Comparison of ENCODE assay signal across 24 cellular contexts in genomic region chrX:71191253-71191652, GRCh38. TPM values are rescaled to one million over a fixed set of nuclear protein-coding genes. Genes with fewer than 3 reads are reported as not detected.
DNase-seq lines count a peak whose midpoint lies in the region; ATAC-seq and TF ChIP-seq lines count a peak whose summit lies in the region.
"Had no signal": no experiment of that assay in that cellular context is flagged by ENCODE, and none has a peak within 500 bp of the region (broad histone marks: within the 10 kb centered on the region; RNA-seq: fewer than 3 reads in every experiment).

No MANE protein-coding gene starts in this region.

- H3K4me2 ChIP-seq in Loucy (ENCODE audit: low read depth, low read length, poor library complexity, severe bottlenecking) = no peak overlapping the region
- H3K4me2 ChIP-seq: A549, smooth muscle cell had no signal

- no peak overlapping the region for H3K9ac ChIP-seq in Loucy (ENCODE audit: low read depth, low read length, poor library complexity, severe bottlenecking)

- H3K4me1 Mint-ChIP-seq in activated T-cell treated with anti-CD3 and anti-CD28 coated beads, Interleukin-2, amount 50 U/mL, for 24 hours (ENCODE audit: low read depth) = peaks cover 24% of the 10 kb centered on the region
- peaks cover 9% of the 10 kb centered on the region for H3K4me1 Mint-ChIP-seq in activated naive CD8-positive, alpha-beta T cell treated with anti-CD3 and anti-CD28 coated beads, Interleukin-2, amount 10 ng/mL, durations not matched to agents 7 days and 5 days
- peaks cover 19% of the 10 kb centered on the region for H3K4me1 Mint-ChIP-seq in neural crest cell

- peaks cover 3% of the 10 kb centered on the region for H3K27me3 Mint-ChIP-seq in activated T-cell treated with anti-CD3 and anti-CD28 coated beads, Interleukin-2, amount 50 U/mL, for 24 hours
- no peaks in the 10 kb centered on the region for H3K27me3 Mint-ChIP-seq in activated naive CD8-positive, alpha-beta T cell treated with anti-CD3 and anti-CD28 coated beads, Interleukin-2, amount 10 ng/mL, durations not matched to agents 7 days and 5 days
- no peaks in the 10 kb centered on the region for H3K27me3 Mint-ChIP-seq in neural crest cell (ENCODE audit: low read depth)

- no peaks in the 10 kb centered on the region for H3K9me3 ChIP-seq in Loucy (ENCODE audit: insufficient read depth, low read depth, low read length)
- H3K9me3 ChIP-seq: A549, HAP-1 had no signal

- H3K4me3 Mint-ChIP-seq in activated T-cell treated with anti-CD3 and anti-CD28 coated beads, Interleukin-2, amount 50 U/mL, for 24 hours = no peak overlapping the region
- H3K4me3 Mint-ChIP-seq in activated naive CD8-positive, alpha-beta T cell treated with anti-CD3 and anti-CD28 coated beads, Interleukin-2, amount 10 ng/mL, durations not matched to agents 7 days and 5 days = peak overlapping the region; percentile 21
- no peak overlapping the region for H3K4me3 Mint-ChIP-seq in neural crest cell
- H3K4me3 Mint-ChIP-seq: IgD-negative memory B cell had no signal

- H3K4me3 ChIP-seq in Loucy (ENCODE audit: low read length, poor library complexity, severe bottlenecking) = no peak overlapping the region
- H3K4me3 ChIP-seq: A549, HAP-1, smooth muscle cell had no signal

- H3F3A ChIP-seq in Loucy (ENCODE audit: low read depth) = no peaks in the 10 kb centered on the region

- POLR2A ChIA-PET in activated naive CD8-positive, alpha-beta T cell treated with anti-CD3 and anti-CD28 coated beads, Interleukin-2, amount 10 ng/mL, durations not matched to agents 7 days and 5 days (lab: Charles Lee) = no interaction called here

- no peaks in the 10 kb centered on the region for H3K79me2 ChIP-seq in Loucy (ENCODE audit: insufficient read depth, low read length)

- peak overlapping the region; percentile 78 for H2AFZ ChIP-seq in Loucy (ENCODE audit: low read length)

- no peaks in the 10 kb centered on the region for H3K36me3 Mint-ChIP-seq in activated T-cell treated with anti-CD3 and anti-CD28 coated beads, Interleukin-2, amount 50 U/mL, for 24 hours (ENCODE audit: low read depth)
- peaks cover 12% of the 10 kb centered on the region for H3K36me3 Mint-ChIP-seq in activated naive CD8-positive, alpha-beta T cell treated with anti-CD3 and anti-CD28 coated beads, Interleukin-2, amount 10 ng/mL, durations not matched to agents 7 days and 5 days
- H3K36me3 Mint-ChIP-seq in neural crest cell (ENCODE audit: low read depth) = no peaks in the 10 kb centered on the region
- H3K36me3 Mint-ChIP-seq: IgD-negative memory B cell had no signal

- H4K20me1 ChIP-seq in Loucy (ENCODE audit: insufficient read depth, low read length, poor library complexity, severe bottlenecking) = no peaks in the 10 kb centered on the region

- H3K27me3 ChIP-seq in Loucy (ENCODE audit: insufficient read depth, low read length, poor library complexity, severe bottlenecking) = no peaks in the 10 kb centered on the region

- ATAC-seq in activated naive CD8-positive, alpha-beta T cell treated with anti-CD3 and anti-CD28 coated beads, Interleukin-2, amount 10 ng/mL, durations not matched to agents 7 days and 5 days (ENCODE audit: low read depth) = no peak
- ATAC-seq: A549, left colon had no signal

- H3K36me3 ChIP-seq in Loucy (ENCODE audit: insufficient read depth, low read length) = no peaks in the 10 kb centered on the region
- H3K36me3 ChIP-seq: HAP-1 had no signal

- peak overlapping the region; percentile 24 for H3K27ac Mint-ChIP-seq in activated T-cell treated with anti-CD3 and anti-CD28 coated beads, Interleukin-2, amount 50 U/mL, for 24 hours
- peak overlapping the region; percentile 75 for H3K27ac Mint-ChIP-seq in activated naive CD8-positive, alpha-beta T cell treated with anti-CD3 and anti-CD28 coated beads, Interleukin-2, amount 10 ng/mL, durations not matched to agents 7 days and 5 days
- H3K27ac Mint-ChIP-seq in neural crest cell (ENCODE audit: unreplicated experiment) = peak overlapping the region; percentile 58

- no peak for DNase-seq in activated T-cell treated with anti-CD3 and anti-CD28 coated beads, Interleukin-2, amount 50 U/mL, for 24 hours
- DNase-seq in activated T-cell treated with anti-CD3 and anti-CD28 coated beads, Interleukin-2, amount 50 U/mL, for 1 hour = no peak
- no peak for DNase-seq in activated naive CD8-positive, alpha-beta T cell treated with anti-CD3 and anti-CD28 coated beads, Interleukin-2, amount 10 ng/mL, durations not matched to agents 7 days and 5 days
- DNase-seq in neural crest cell (ENCODE audit: low read depth, low spot score) = no peak
- DNase-seq in NCI-H748 (lab: John Stamatoyannopoulos, UW; ENCODE audit: unreplicated experiment) = no peak
- DNase-seq in activated CD4-positive, CD25-positive, alpha-beta regulatory T cell (lab: John Stamatoyannopoulos, UW) = no peak
- no peak for DNase-seq in NCI-H526 (lab: John Stamatoyannopoulos, UW)
- DNase-seq: activated CD4-positive, alpha-beta T cell treated with anti-CD3 and anti-CD28 coated beads, Interleukin-2, amount 50 U/mL, for 4 hours; aorta; cerebellar nuclear complex; effector memory CD4-positive, alpha-beta T cell; left colon; NCI-H187 treated with DMSO at 0.1 percent for 48 hours; NCI-H226; NK-92 treated with Interleukin-12 subunit alpha and Interleukin-12 subunit beta, amount 100 ng/mL, for 24 hours; RPMI8226; stimulated activated CD4-positive, alpha-beta T cell treated with anti-CD3 and anti-CD28 coated beads, Interleukin-4, amount 100 ng/mL, for 1 hour; substantia nigra had no signal

- H3K9me3 Mint-ChIP-seq in activated T-cell treated with anti-CD3 and anti-CD28 coated beads, Interleukin-2, amount 50 U/mL, for 24 hours = no peaks in the 10 kb centered on the region
- no peaks in the 10 kb centered on the region for H3K9me3 Mint-ChIP-seq in activated naive CD8-positive, alpha-beta T cell treated with anti-CD3 and anti-CD28 coated beads, Interleukin-2, amount 10 ng/mL, durations not matched to agents 7 days and 5 days
- H3K9me3 Mint-ChIP-seq in neural crest cell = peaks cover 8% of the 10 kb centered on the region
- H3K9me3 Mint-ChIP-seq: IgD-negative memory B cell had no signal

- peaks cover 12% of the 10 kb centered on the region for H3K4me1 ChIP-seq in Loucy (ENCODE audit: insufficient read depth, low read length, poor library complexity, severe bottlenecking)
- H3K4me1 ChIP-seq: A549 had no signal

- TF ChIP-seq CTCF in Loucy (conservative IDR thresholded peaks at IDR 0.05; ENCODE audit: low read length) (no peak), neural crest cell (conservative IDR thresholded peaks at IDR 0.05) (no peak)

- H3K9me2 ChIP-seq in Loucy (replicated peaks; ENCODE audit: low read depth, low read length) = no peaks in the 10 kb centered on the region

RNA-seq across cellular contexts. Expression of gene GJB1, which starts 31.8 kb away (rescaled TPM):
- total RNA-seq in activated naive CD8-positive, alpha-beta T cell treated with anti-CD3 and anti-CD28 coated beads, Interleukin-2, amount 10 ng/mL, durations not matched to agents 7 days and 5 days = under 1 TPM in 1 of 2 experiments, not detected in 1; 0.26 TPM
- 12.3 and 12.4 TPM in 2 replicates for total RNA-seq in neural crest cell
- total RNA-seq: aorta, fibroblast of lung, smooth muscle cell had no signal

RNA-seq across cellular contexts. Expression of gene NLGN3, which starts 46.6 kb away (rescaled TPM):
- total RNA-seq in activated naive CD8-positive, alpha-beta T cell treated with anti-CD3 and anti-CD28 coated beads, Interleukin-2, amount 10 ng/mL, durations not matched to agents 7 days and 5 days = 1 to 10 TPM; 1.4 to 1.9 TPM
- 29.5 and 31.5 TPM in 2 replicates for total RNA-seq in neural crest cell

Comparison
In these comparisons a context has a peak if more than half of its experiments do, and no peak if none do; other contexts are left out.
1. H3K27ac Mint-ChIP-seq: peak in every context shown above with its lines; median percentile 75 in activated naive CD8-positive, alpha-beta T cell treated with anti-CD3 and anti-CD28 coated beads, Interleukin-2, amount 10 ng/mL, durations not matched to agents 7 days and 5 days; 58 in neural crest cell; 24 in activated T-cell treated with anti-CD3 and anti-CD28 coated beads, Interleukin-2, amount 50 U/mL, for 24 hours.
2. RNA of gene GJB1, which starts 31.8 kb away (total RNA-seq): 12.3 to 12.4 TPM in neural crest cell; 0.26 TPM in activated naive CD8-positive, alpha-beta T cell treated with anti-CD3 and anti-CD28 coated beads, Interleukin-2, amount 10 ng/mL, durations not matched to agents 7 days and 5 days; every median in the first group is over 10 times any median in the second.
3. RNA of gene NLGN3, which starts 46.6 kb away (total RNA-seq): 29.5 to 31.5 TPM in neural crest cell; 1.4 to 1.9 TPM in activated naive CD8-positive, alpha-beta T cell treated with anti-CD3 and anti-CD28 coated beads, Interleukin-2, amount 10 ng/mL, durations not matched to agents 7 days and 5 days; every median in the first group is over 10 times any median in the second.